17 cellular contexts compared by ENCODE assay signal in the genomic region with DNA sequence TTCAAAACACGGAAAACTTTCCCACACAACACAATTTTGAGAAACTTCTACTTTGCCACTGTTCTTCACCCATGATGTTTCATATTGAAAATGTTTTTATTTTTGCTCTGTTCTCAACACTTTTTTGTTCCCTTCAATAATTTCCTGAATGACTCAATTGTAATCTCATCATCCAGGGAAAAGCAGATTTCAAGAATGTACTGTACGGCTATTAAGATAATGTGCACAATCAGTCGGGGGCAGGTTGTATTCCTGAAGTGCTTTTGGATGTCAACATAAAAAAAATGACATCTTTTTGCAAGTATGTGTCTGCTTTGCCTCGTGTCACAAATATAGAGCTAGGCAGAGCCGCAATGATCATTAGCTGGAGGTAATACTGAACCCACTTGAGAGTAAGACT. TPM values are rescaled to one million over a fixed set of nuclear protein-coding genes. Genes with fewer than 3 reads are reported as not detected.
DNase-seq lines count a peak whose midpoint lies in the region; ATAC-seq and TF ChIP-seq lines count a peak whose summit lies in the region.
"Had no signal": no experiment of that assay in that cellular context is flagged by ENCODE, and none has a peak within 500 bp of the region (broad histone marks: within the 10 kb centered on the region; RNA-seq: fewer than 3 reads in every experiment).

No MANE protein-coding gene starts in this region.

- H3K36me3 Mint-ChIP-seq in endothelial cell (ENCODE audit: low read depth, unreplicated experiment) = no peaks in the 10 kb centered on the region
- no peaks in the 10 kb centered on the region for H3K36me3 Mint-ChIP-seq in stimulated activated memory B cell treated with anti-CD40 and anti-IgM and Interleukin-4, amounts not matched to agents 10 μg/mL and 1 μg/mL and 100 μg/mL, for 72 hours
- H3K36me3 Mint-ChIP-seq: CD4-positive, CD25-positive, alpha-beta regulatory T cell had no signal

- no peaks in the 10 kb centered on the region for H3K9me2 ChIP-seq in neural cell (ENCODE audit: insufficient read depth, low read length)

- H3K4me2 ChIP-seq in neural cell (ENCODE audit: low read length) = no peak overlapping the region
- H3K4me2 ChIP-seq: BLaER1 treated with 17β-estradiol and CSF1 and Interleukin-3, amounts not matched to agents 10 nM and 100 nM had no signal

- intact Hi-C loops in Right ventricle myocardium inferior (cut with DNase I) = loop anchor here (10.0 kb wide), 1 partner anchor 1223 kb away; no protein-coding TSS in a partner anchor

- TF ChIP-seq RAD21 in neural cell (conservative IDR thresholded peaks at IDR 0.05) = no peak

- H3K36me3 ChIP-seq in cardiac muscle cell (peaks cover 12% of the 10 kb centered on the region), neural cell (ENCODE audit: insufficient read depth, low read length) (no peaks in the 10 kb centered on the region)
- H3K36me3 ChIP-seq: BLaER1 treated with 17β-estradiol and CSF1 and Interleukin-3, amounts not matched to agents 10 nM and 100 nM had no signal

- no peak overlapping the region for H2AFZ ChIP-seq in neural cell (ENCODE audit: low read depth, low read length)
- H2AFZ ChIP-seq: GM23248 had no signal

- no peak for DNase-seq in cardiac muscle cell (ENCODE audit: low read depth in 1 of 2, low spot score in 1 of 2)
- no peak for DNase-seq in Right ventricle myocardium inferior (ENCODE audit: missing footprints)
- no peak for DNase-seq in endothelial cell (ENCODE audit: low spot score)
- no peak for DNase-seq in NCI-H2227 treated with DMSO at 0.1 percent for 48 hours (lab: John Stamatoyannopoulos, UW)
- no peak for DNase-seq in NCI-H2081 treated with DMSO at 0.1 percent for 48 hours (lab: John Stamatoyannopoulos, UW)
- DNase-seq: ACHN; CD4-positive, CD25-positive, alpha-beta regulatory T cell; DMS 273 treated with DMSO at 0.1 percent for 48 hours; DMS79; GM23248; IMR-90 had no signal

- H3K4me3 Mint-ChIP-seq in endothelial cell (ENCODE audit: unreplicated experiment) = no peak overlapping the region
- H3K4me3 Mint-ChIP-seq in stimulated activated memory B cell treated with anti-CD40 and anti-IgM and Interleukin-4, amounts not matched to agents 10 μg/mL and 1 μg/mL and 100 μg/mL, for 72 hours = no peak overlapping the region
- H3K4me3 Mint-ChIP-seq: CD4-positive, CD25-positive, alpha-beta regulatory T cell had no signal

- no peaks in the 10 kb centered on the region for H3K9me3 ChIP-seq in cardiac muscle cell (ENCODE audit: low read depth)
- H3K9me3 ChIP-seq in neural cell (ENCODE audit: low read length) = no peaks in the 10 kb centered on the region
- H3K9me3 ChIP-seq: BLaER1 treated with 17β-estradiol and CSF1 and Interleukin-3, amounts not matched to agents 10 nM and 100 nM had no signal

- H3K9me3 Mint-ChIP-seq in endothelial cell (ENCODE audit: unreplicated experiment) = no peaks in the 10 kb centered on the region
- H3K9me3 Mint-ChIP-seq in stimulated activated memory B cell treated with anti-CD40 and anti-IgM and Interleukin-4, amounts not matched to agents 10 μg/mL and 1 μg/mL and 100 μg/mL, for 72 hours = no peaks in the 10 kb centered on the region
- H3K9me3 Mint-ChIP-seq: CD4-positive, CD25-positive, alpha-beta regulatory T cell had no signal

- H3K4me3 ChIP-seq in cardiac muscle cell = peak overlapping the region; percentile 10
- H3K4me3 ChIP-seq in neural cell (ENCODE audit: low read length) = no peak overlapping the region
- H3K4me3 ChIP-seq: BLaER1 treated with 17β-estradiol and CSF1 and Interleukin-3, amounts not matched to agents 10 nM and 100 nM; GM12878; GM23248 had no signal

- peaks cover 3% of the 10 kb centered on the region for H3K27me3 Mint-ChIP-seq in endothelial cell (ENCODE audit: unreplicated experiment)
- H3K27me3 Mint-ChIP-seq in stimulated activated memory B cell treated with anti-CD40 and anti-IgM and Interleukin-4, amounts not matched to agents 10 μg/mL and 1 μg/mL and 100 μg/mL, for 72 hours = peaks cover 7% of the 10 kb centered on the region

- peaks cover 9% of the 10 kb centered on the region for H3K4me1 Mint-ChIP-seq in endothelial cell (ENCODE audit: unreplicated experiment)
- no peaks in the 10 kb centered on the region for H3K4me1 Mint-ChIP-seq in stimulated activated memory B cell treated with anti-CD40 and anti-IgM and Interleukin-4, amounts not matched to agents 10 μg/mL and 1 μg/mL and 100 μg/mL, for 72 hours
- H3K4me1 Mint-ChIP-seq: CD4-positive, CD25-positive, alpha-beta regulatory T cell had no signal

- H3K27ac ChIP-seq in cardiac muscle cell (peak overlapping the region; percentile 83), neural cell (ENCODE audit: low read length) (peak overlapping the region; percentile 52)
- H3K27ac ChIP-seq: BLaER1 treated with 17β-estradiol and CSF1 and Interleukin-3, amounts not matched to agents 10 nM and 100 nM; GM23248 had no signal

- no peaks in the 10 kb centered on the region for H3F3A ChIP-seq in neural cell (ENCODE audit: insufficient read depth, low read length, poor library complexity, severe bottlenecking)

- no peak for TF ChIP-seq CTCF in cardiac muscle cell (IDR thresholded peaks at IDR 0.05; ENCODE audit: low read depth, low read length)
- TF ChIP-seq CTCF in endothelial cell (IDR thresholded peaks at IDR 0.05; ENCODE audit: unreplicated experiment) = no peak
- TF ChIP-seq CTCF in neural cell (IDR thresholded peaks at IDR 0.05; ENCODE audit: poor library complexity, severe bottlenecking) = no peak

- H3K9ac ChIP-seq in neural cell (ENCODE audit: low read length) = no peak overlapping the region
- H3K9ac ChIP-seq: BLaER1 treated with 17β-estradiol and CSF1 and Interleukin-3, amounts not matched to agents 10 nM and 100 nM; GM23248 had no signal

- H4K20me1 ChIP-seq in neural cell (ENCODE audit: insufficient read depth) = no peaks in the 10 kb centered on the region
- H4K20me1 ChIP-seq: BLaER1 treated with 17β-estradiol and CSF1 and Interleukin-3, amounts not matched to agents 10 nM and 100 nM had no signal

- ATAC-seq in Right ventricle myocardium inferior = no peak
- ATAC-seq in stimulated activated memory B cell treated with anti-CD40 and anti-IgM and Interleukin-4, amounts not matched to agents 10 μg/mL and 1 μg/mL and 100 μg/mL, for 72 hours = no peak
- ATAC-seq: GM12878 had no signal

- H3K27ac Mint-ChIP-seq in endothelial cell (ENCODE audit: unreplicated experiment) = peak overlapping the region; percentile 49
- no peak overlapping the region for H3K27ac Mint-ChIP-seq in stimulated activated memory B cell treated with anti-CD40 and anti-IgM and Interleukin-4, amounts not matched to agents 10 μg/mL and 1 μg/mL and 100 μg/mL, for 72 hours

- no peak for TF ChIP-seq EP300 in neural cell (conservative IDR thresholded peaks at IDR 0.05; ENCODE audit: poor library complexity, severe bottlenecking)

- H3K79me2 ChIP-seq in neural cell (replicated peaks; ENCODE audit: insufficient read depth, low read length) = no peaks in the 10 kb centered on the region

- H3K27me3 ChIP-seq in cardiac muscle cell = no peaks in the 10 kb centered on the region
- H3K27me3 ChIP-seq in neural cell (ENCODE audit: insufficient read depth, low read depth, low read length) = no peaks in the 10 kb centered on the region
- H3K27me3 ChIP-seq: BLaER1 treated with 17β-estradiol and CSF1 and Interleukin-3, amounts not matched to agents 10 nM and 100 nM had no signal

- H3K4me1 ChIP-seq in cardiac muscle cell (ENCODE audit: low read depth) = peaks cover 55% of the 10 kb centered on the region
- H3K4me1 ChIP-seq: BLaER1 treated with 17β-estradiol and CSF1 and Interleukin-3, amounts not matched to agents 10 nM and 100 nM had no signal

TF ChIP-seq in neural cell, 6 proteins besides CTCF, POLR2A, EP300 and RAD21:
- TF ChIP-seq MXI1 (conservative IDR thresholded peaks at IDR 0.05; ENCODE audit: poor library complexity, severe bottlenecking) = no peak
- no peak for TF ChIP-seq POLR2AphosphoS5 (IDR thresholded peaks at IDR 0.05)
- TF ChIP-seq TAF1 (IDR thresholded peaks at IDR 0.05; ENCODE audit: low read depth) = no peak
- TF ChIP-seq, protein P1, sequence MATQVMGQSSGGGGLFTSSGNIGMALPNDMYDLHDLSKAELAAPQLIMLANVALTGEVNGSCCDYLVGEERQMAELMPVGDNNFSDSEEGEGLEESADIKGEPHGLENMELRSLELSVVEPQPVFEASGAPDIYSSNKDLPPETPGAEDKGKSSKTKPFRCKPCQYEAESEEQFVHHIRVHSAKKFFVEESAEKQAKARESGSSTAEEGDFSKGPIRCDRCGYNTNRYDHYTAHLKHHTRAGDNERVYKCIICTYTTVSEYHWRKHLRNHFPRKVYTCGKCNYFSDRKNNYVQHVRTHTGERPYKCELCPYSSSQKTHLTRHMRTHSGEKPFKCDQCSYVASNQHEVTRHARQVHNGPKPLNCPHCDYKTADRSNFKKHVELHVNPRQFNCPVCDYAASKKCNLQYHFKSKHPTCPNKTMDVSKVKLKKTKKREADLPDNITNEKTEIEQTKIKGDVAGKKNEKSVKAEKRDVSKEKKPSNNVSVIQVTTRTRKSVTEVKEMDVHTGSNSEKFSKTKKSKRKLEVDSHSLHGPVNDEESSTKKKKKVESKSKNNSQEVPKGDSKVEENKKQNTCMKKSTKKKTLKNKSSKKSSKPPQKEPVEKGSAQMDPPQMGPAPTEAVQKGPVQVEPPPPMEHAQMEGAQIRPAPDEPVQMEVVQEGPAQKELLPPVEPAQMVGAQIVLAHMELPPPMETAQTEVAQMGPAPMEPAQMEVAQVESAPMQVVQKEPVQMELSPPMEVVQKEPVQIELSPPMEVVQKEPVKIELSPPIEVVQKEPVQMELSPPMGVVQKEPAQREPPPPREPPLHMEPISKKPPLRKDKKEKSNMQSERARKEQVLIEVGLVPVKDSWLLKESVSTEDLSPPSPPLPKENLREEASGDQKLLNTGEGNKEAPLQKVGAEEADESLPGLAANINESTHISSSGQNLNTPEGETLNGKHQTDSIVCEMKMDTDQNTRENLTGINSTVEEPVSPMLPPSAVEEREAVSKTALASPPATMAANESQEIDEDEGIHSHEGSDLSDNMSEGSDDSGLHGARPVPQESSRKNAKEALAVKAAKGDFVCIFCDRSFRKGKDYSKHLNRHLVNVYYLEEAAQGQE (IDR thresholded peaks at IDR 0.05; ENCODE audit: borderline replicate concordance) = no peak
- no peak for TF ChIP-seq SMC3 (conservative IDR thresholded peaks at IDR 0.05; ENCODE audit: poor library complexity)
- TF ChIP-seq EZH2 (IDR thresholded peaks at IDR 0.05; ENCODE audit: borderline replicate concordance, insufficient read depth, low read length, poor library complexity, severe bottlenecking) = no peak

RNA-seq across cellular contexts. Expression of a gene that starts 9.7 kb away (rescaled TPM):
- total RNA-seq in cardiac muscle cell (402 and 912 TPM in 2 replicates), Right ventricle myocardium inferior (661 TPM), endothelial cell (ENCODE audit: unreplicated experiment) (not detected)
- polyA plus RNA-seq in cardiac muscle cell (633 and 1,072 TPM in 2 replicates), neural cell (0.53 TPM in 1 of 2 replicates, not detected in the other)
- polyA minus RNA-seq in neural cell = not detected in 2 replicates
- total RNA-seq: A172; CD4-positive, CD25-positive, alpha-beta regulatory T cell; G401; GM12878; GM23248; IMR-90 had no signal
- polyA plus RNA-seq: CD4-positive, CD25-positive, alpha-beta regulatory T cell; GM23248; IMR-90 had no signal

Comparison
In these comparisons a context has a peak if more than half of its experiments do, and no peak if none do; other contexts are left out.
1. RNA of a gene that starts 9.7 kb away (total RNA-seq): 661 TPM in Right ventricle myocardium inferior (single experiment) and 402 to 912 TPM in cardiac muscle cell; not detected in endothelial cell (single experiment); every median in the first group is over 100 times any median in the second.